ENCODE assay signal across 9 cellular contexts in the genomic region with DNA sequence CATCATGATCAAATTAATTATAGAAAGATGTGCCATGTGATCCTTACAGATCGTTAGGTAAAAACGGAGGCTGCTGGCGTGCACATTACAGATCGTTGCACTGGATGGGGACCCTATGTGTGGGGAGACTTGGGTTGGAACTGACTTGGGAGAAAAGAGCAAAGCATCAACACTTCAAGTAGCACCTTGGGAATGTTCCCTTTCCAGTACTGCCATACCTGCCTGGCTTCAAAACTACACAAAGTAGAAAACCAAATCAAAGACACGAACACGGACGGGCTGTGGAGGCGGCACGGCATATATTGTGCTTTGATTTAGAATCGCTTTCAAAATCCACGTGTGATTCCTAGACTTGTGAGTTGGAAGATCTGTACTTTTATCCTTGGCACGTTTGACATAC. TPM values are rescaled to one million over a fixed set of nuclear protein-coding genes. Genes with fewer than 3 reads are reported as not detected.
DNase-seq lines count a peak whose midpoint lies in the region; ATAC-seq, FAIRE-seq and TF ChIP-seq lines count a peak whose summit lies in the region.
"Had no signal": no experiment of that assay in that cellular context is flagged by ENCODE, and none has a peak within 500 bp of the region (broad histone marks: within the 10 kb centered on the region; RNA-seq: fewer than 3 reads in every experiment).

No MANE protein-coding gene starts in this region.

- H2BK12ac ChIP-seq in trophoblast cell (ENCODE audit: low read length) = no peak overlapping the region

- no peak overlapping the region for H4K12ac ChIP-seq in trophoblast cell (ENCODE audit: low read depth, low read length)

- BruUV-seq in endothelial cell of umbilical vein (replicated peaks; lab: Mats Ljungman, UMichigan) = no TSS peak

- H3K27me3 ChIP-seq in OCI-LY1 (ENCODE audit: insufficient read depth, low read length) (no peaks in the 10 kb centered on the region), endothelial cell of umbilical vein (ENCODE audit: control insufficient read depth in 2 of 2, insufficient read depth in 2 of 2, low read length in 2 of 2) (no peaks in the 10 kb centered on the region), trophoblast cell (ENCODE audit: insufficient read depth, low read length) (no peaks in the 10 kb centered on the region)

- H3K4me1 ChIP-seq in ES-I3 (ENCODE audit: insufficient read depth, low read length) (peaks cover 5% of the 10 kb centered on the region; the same call in 1 of the 2 replicates), OCI-LY1 (ENCODE audit: insufficient read depth, low read length, severe bottlenecking) (peaks cover 41% of the 10 kb centered on the region), endothelial cell of umbilical vein (ENCODE audit: control insufficient read depth, extremely low read depth, insufficient read depth, low read length) (peaks cover 20% of the 10 kb centered on the region), trophoblast cell (ENCODE audit: control insufficient read depth in 1 of 2, insufficient read depth in 2 of 2, low read length in 2 of 2) (peaks cover 4 to 5% of the 10 kb centered on the region in 2 experiments)

- H3K23ac ChIP-seq in trophoblast cell (ENCODE audit: low read length) = no peak overlapping the region

- no peak for ATAC-seq in HG02970 (IDR thresholded peaks at IDR 0.05; ENCODE audit: low FRiP score, unreplicated experiment)
- ATAC-seq in esophagus mucosa = no peak

- no peak for FAIRE-seq in endothelial cell of umbilical vein (lab: Jason Lieb, UNC)

- peak overlapping the region; percentile 92 for H3K4me2 ChIP-seq in OCI-LY1 (ENCODE audit: low read length)
- H3K4me2 ChIP-seq in endothelial cell of umbilical vein (ENCODE audit: insufficient read depth, low read length) = peak overlapping the region; percentile 92
- H3K4me2 ChIP-seq in trophoblast cell (ENCODE audit: low read length) = peak overlapping the region; percentile 74

- dilution Hi-C loops in endothelial cell of umbilical vein (cut with MboI; ENCODE audit: extremely low pct_ligation_motif_present, low sequenced_read_pairs) = no loop called here

- no peak overlapping the region for H4K8ac ChIP-seq in trophoblast cell (ENCODE audit: low read depth, low read length)

- no peaks in the 10 kb centered on the region for H3F3A ChIP-seq in OCI-LY1 (ENCODE audit: insufficient read depth, low read length)

- no peak overlapping the region for H2BK120ac ChIP-seq in trophoblast cell (ENCODE audit: insufficient read depth, low read length, poor library complexity)

- WGBS in trophoblast cell (ENCODE audit: extremely low coverage, insufficient coverage, insufficient read length) = no CpG with 5 or more reads among the region's 12 CpGs

- H3K9ac ChIP-seq in ES-I3 (ENCODE audit: low read depth, low read length) (peak overlapping the region; percentile 78), OCI-LY1 (ENCODE audit: low read length) (peak overlapping the region; percentile 97), endothelial cell of umbilical vein (replicated peaks; ENCODE audit: extremely low read depth, insufficient read depth, low read length) (peak overlapping the region; percentile 92), trophoblast cell (ENCODE audit: low read length) (no peak overlapping the region)

- intact Hi-C loops in endothelial cell of umbilical vein (cut with micrococcal nuclease) = no loop called here

- no peaks in the 10 kb centered on the region for H3K9me2 ChIP-seq in OCI-LY1 (ENCODE audit: low read depth, low read length)

- DNase-seq in endothelial cell of umbilical vein (ENCODE audit: low read depth, low spot score) (no peak), trophoblast cell (peak in 1 of 2 donors; percentile 10), HCEC 1CT (no peak), hypothalamus (lab: John Stamatoyannopoulos, UW) (no peak)
- DNase-seq: NCI-H187 had no signal

- no peaks in the 10 kb centered on the region for H3K9me3 ChIP-seq in ES-I3 (ENCODE audit: control insufficient read depth, insufficient read depth, low read length)
- no peaks in the 10 kb centered on the region for H3K9me3 ChIP-seq in OCI-LY1 (ENCODE audit: low read length)
- H3K9me3 ChIP-seq in endothelial cell of umbilical vein (replicated peaks; ENCODE audit: control insufficient read depth, insufficient read depth, low read length) = no peaks in the 10 kb centered on the region
- no peaks in the 10 kb centered on the region for H3K9me3 ChIP-seq in trophoblast cell (ENCODE audit: insufficient read depth, low read depth, low read length)

- no peak overlapping the region for H2AFZ ChIP-seq in OCI-LY1 (ENCODE audit: low read length)
- H2AFZ ChIP-seq in endothelial cell of umbilical vein (ENCODE audit: low read depth, low read length) = peak overlapping the region; percentile 48
- H2AFZ ChIP-seq in trophoblast cell (ENCODE audit: insufficient read depth, low read length, poor library complexity) = no peak overlapping the region

- H3K79me2 ChIP-seq in OCI-LY1 (ENCODE audit: insufficient read depth, low read length) = peaks cover 32% of the 10 kb centered on the region
- peaks cover 45% of the 10 kb centered on the region for H3K79me2 ChIP-seq in endothelial cell of umbilical vein (ENCODE audit: control insufficient read depth, insufficient read depth, low read length)
- peaks cover 3% of the 10 kb centered on the region for H3K79me2 ChIP-seq in trophoblast cell (ENCODE audit: control insufficient read depth, insufficient read depth, low read length, poor library complexity)

- no peak overlapping the region for H4K91ac ChIP-seq in trophoblast cell (ENCODE audit: low read depth, low read length)

- TF ChIP-seq CTCF in OCI-LY1 (IDR thresholded peaks at IDR 0.05; ENCODE audit: low read length) (no peak), endothelial cell of umbilical vein (IDR thresholded peaks at IDR 0.05; ENCODE audit: extremely low read depth in 1 of 2, insufficient read depth in 1 of 2, low read depth in 1 of 2, low read length in 2 of 2) (no peak)

- CTCF ChIA-PET in endothelial cell of umbilical vein (lab: Charles Lee) = interaction anchor here (0.9 kb wide), 1 partner anchor 16 kb away, joined by 3 read pairs; no protein-coding TSS in a partner anchor

- H3K4me3 ChIP-seq in OCI-LY1 (ENCODE audit: low read depth, low read length, poor library complexity, severe bottlenecking) (peak overlapping the region; percentile 92), endothelial cell of umbilical vein (replicated peaks in 1 of 3; ENCODE audit: insufficient read depth in 1 of 3, low read depth in 1 of 3, low read length in 3 of 3) (peak overlapping the region; percentile 63 to 92 (median 65)), trophoblast cell (ENCODE audit: low read depth, low read length) (no peak overlapping the region)

- H3K36me3 ChIP-seq in ES-I3 (ENCODE audit: insufficient read depth, low read length) (peaks cover 2% of the 10 kb centered on the region; the same call in 1 of the 2 replicates), OCI-LY1 (ENCODE audit: insufficient read depth, low read length) (peaks cover 3% of the 10 kb centered on the region; the same call in 1 of the 2 replicates), endothelial cell of umbilical vein (ENCODE audit: control insufficient read depth in 2 of 2, extremely low read depth in 1 of 2, insufficient read depth in 2 of 2, low read length in 2 of 2) (no peaks in the 10 kb centered on the region), trophoblast cell (ENCODE audit: control insufficient read depth in 1 of 2, insufficient read depth in 2 of 2, low read length in 2 of 2) (no peaks in the 10 kb centered on the region)

- H3K18ac ChIP-seq in trophoblast cell (ENCODE audit: low read length) = no peak overlapping the region

- H2AK5ac ChIP-seq in trophoblast cell (ENCODE audit: low read length) = no peak overlapping the region

- POLR2A ChIA-PET in endothelial cell of umbilical vein (lab: Charles Lee) = no interaction called here

- no peaks in the 10 kb centered on the region for H4K20me1 ChIP-seq in OCI-LY1 (ENCODE audit: insufficient read depth, low read length)
- H4K20me1 ChIP-seq in endothelial cell of umbilical vein (replicated peaks; ENCODE audit: control insufficient read depth, extremely low read depth, insufficient read depth, low read length) = no peaks in the 10 kb centered on the region

- H3K79me1 ChIP-seq in trophoblast cell (ENCODE audit: low read length) = peaks cover 8% of the 10 kb centered on the region

- H3K4ac ChIP-seq in trophoblast cell (ENCODE audit: low read depth, low read length) = no peak overlapping the region

- H2BK5ac ChIP-seq in trophoblast cell (ENCODE audit: low read depth, low read length, poor library complexity) = no peak overlapping the region

- H3K9me1 ChIP-seq in endothelial cell of umbilical vein (replicated peaks; ENCODE audit: control insufficient read depth, extremely low read depth, insufficient read depth, low read length) = no peaks in the 10 kb centered on the region

- no peak for TF ChIP-seq POLR2A in endothelial cell of umbilical vein (IDR thresholded peaks at IDR 0.05; ENCODE audit: low read depth, low read length)

- H3K14ac ChIP-seq in trophoblast cell (ENCODE audit: low read length) = no peak overlapping the region

- H3K27ac ChIP-seq in OCI-LY1 (ENCODE audit: low read depth, low read length, poor library complexity, severe bottlenecking) = peak overlapping the region; percentile 70
- peak overlapping the region; percentile 66 for H3K27ac ChIP-seq in endothelial cell of umbilical vein (ENCODE audit: insufficient read depth, low read depth, low read length)
- H3K27ac ChIP-seq in trophoblast cell (ENCODE audit: low read depth, low read length) = no peak overlapping the region

RNA-seq across cellular contexts. Expression of gene CMC4, which starts 0.9 kb away (rescaled TPM):
- total RNA-seq in endothelial cell of umbilical vein = 3.2 and 4.3 TPM in 2 replicates
- 6.7 and 8.2 TPM in 2 replicates for polyA plus RNA-seq in endothelial cell of umbilical vein
- 9.2 and 10.7 TPM in 2 replicates for polyA plus RNA-seq in endothelial cell of umbilical vein (2011; cell fraction: cytosol; rRNA removed)
- 5.9 and 7.1 TPM in 2 replicates for polyA plus RNA-seq in endothelial cell of umbilical vein (2011; cell fraction: nucleus; rRNA removed)
- 4.0 and 5.1 TPM in 2 replicates for polyA plus RNA-seq in endothelial cell of umbilical vein (2012)
- polyA minus RNA-seq in endothelial cell of umbilical vein = 0.87 and 1.7 TPM in 2 replicates
- polyA minus RNA-seq in endothelial cell of umbilical vein (2011; cell fraction: cytosol; rRNA and poly(A)+ RNA removed) = 1.6 TPM
- 0.67 and 0.91 TPM in 2 replicates for polyA minus RNA-seq in endothelial cell of umbilical vein (2011; cell fraction: nucleus; rRNA and poly(A)+ RNA removed)
- polyA plus RNA-seq in trophoblast cell (2013) = 11.3 and 12.8 TPM in 2 replicates
- total RNA-seq in esophagus mucosa = 4.1 TPM

RNA-seq across cellular contexts. Expression of gene MTCP1, which starts 0.9 kb away (rescaled TPM):
- total RNA-seq in endothelial cell of umbilical vein (15.8 and 15.9 TPM in 2 replicates), esophagus mucosa (14.9 TPM)
- 1.8 and 3.1 TPM in 2 replicates for polyA plus RNA-seq in endothelial cell of umbilical vein
- polyA plus RNA-seq in endothelial cell of umbilical vein (2011; cell fraction: cytosol; rRNA removed) = 0.85 and 1.9 TPM in 2 replicates
- 11.1 and 13.4 TPM in 2 replicates for polyA plus RNA-seq in endothelial cell of umbilical vein (2011; cell fraction: nucleus; rRNA removed)
- polyA plus RNA-seq in endothelial cell of umbilical vein (2012) = 15.3 and 24.6 TPM in 2 replicates
- polyA minus RNA-seq in endothelial cell of umbilical vein = 1.5 and 2.2 TPM in 2 replicates
- polyA minus RNA-seq in endothelial cell of umbilical vein (2011; cell fraction: cytosol; rRNA and poly(A)+ RNA removed) = 10.4 TPM
- 3.1 and 5.4 TPM in 2 replicates for polyA minus RNA-seq in endothelial cell of umbilical vein (2011; cell fraction: nucleus; rRNA and poly(A)+ RNA removed)
- polyA plus RNA-seq in trophoblast cell (2013) = 21.9 and 23.6 TPM in 2 replicates

RNA-seq across cellular contexts. Expression of gene BRCC3, which starts 1.3 kb away (rescaled TPM):
- total RNA-seq in endothelial cell of umbilical vein (23.9 and 25.5 TPM in 2 replicates), esophagus mucosa (23.1 TPM)
- polyA plus RNA-seq in endothelial cell of umbilical vein = 9.7 and 12.4 TPM in 2 replicates
- polyA plus RNA-seq in endothelial cell of umbilical vein (2011; cell fraction: cytosol; rRNA removed) = 14.9 and 15.6 TPM in 2 replicates
- polyA plus RNA-seq in endothelial cell of umbilical vein (2011; cell fraction: nucleus; rRNA removed) = 8.1 and 12.5 TPM in 2 replicates
- polyA plus RNA-seq in endothelial cell of umbilical vein (2012) = 20.6 and 29.2 TPM in 2 replicates
- 20.7 and 28.9 TPM in 2 replicates for polyA minus RNA-seq in endothelial cell of umbilical vein
- 30.3 TPM for polyA minus RNA-seq in endothelial cell of umbilical vein (2011; cell fraction: cytosol; rRNA and poly(A)+ RNA removed)
- polyA minus RNA-seq in endothelial cell of umbilical vein (2011; cell fraction: nucleus; rRNA and poly(A)+ RNA removed) = 12.2 and 12.6 TPM in 2 replicates
- 15.5 and 15.6 TPM in 2 replicates for polyA plus RNA-seq in trophoblast cell (2013)

RNA-seq across cellular contexts. Expression of gene FUNDC2, which starts 43.4 kb away (rescaled TPM):
- total RNA-seq in endothelial cell of umbilical vein = 53.3 TPM in 2 replicates
- 65.6 and 80.8 TPM in 2 replicates for polyA plus RNA-seq in endothelial cell of umbilical vein
- polyA plus RNA-seq in endothelial cell of umbilical vein (2011; cell fraction: cytosol; rRNA removed) = 71.1 and 87.6 TPM in 2 replicates
- 34.6 and 36.1 TPM in 2 replicates for polyA plus RNA-seq in endothelial cell of umbilical vein (2011; cell fraction: nucleus; rRNA removed)
- polyA plus RNA-seq in endothelial cell of umbilical vein (2012) = 68.5 and 75.6 TPM in 2 replicates
- 28.9 and 47.9 TPM in 2 replicates for polyA minus RNA-seq in endothelial cell of umbilical vein
- polyA minus RNA-seq in endothelial cell of umbilical vein (2011; cell fraction: cytosol; rRNA and poly(A)+ RNA removed) = 23.7 TPM
- polyA minus RNA-seq in endothelial cell of umbilical vein (2011; cell fraction: nucleus; rRNA and poly(A)+ RNA removed) = 17.1 and 21.3 TPM in 2 replicates
- polyA plus RNA-seq in trophoblast cell (2013) = 37.6 and 39.1 TPM in 2 replicates
- total RNA-seq in esophagus mucosa = 30.9 TPM

RNA-seq across cellular contexts. Expression of gene F8, which starts 47.5 kb away (rescaled TPM):
- total RNA-seq in endothelial cell of umbilical vein (0.67 and 1.1 TPM in 2 replicates), esophagus mucosa (3.5 TPM)
- 0.53 and 0.62 TPM in 2 replicates for polyA plus RNA-seq in endothelial cell of umbilical vein
- 0.56 and 0.80 TPM in 2 replicates for polyA plus RNA-seq in endothelial cell of umbilical vein (2011; cell fraction: cytosol; rRNA removed)
- polyA plus RNA-seq in endothelial cell of umbilical vein (2011; cell fraction: nucleus; rRNA removed) = 0.36 and 0.55 TPM in 2 replicates
- polyA plus RNA-seq in endothelial cell of umbilical vein (2012) = 0.40 and 0.79 TPM in 2 replicates
- polyA minus RNA-seq in endothelial cell of umbilical vein = 1.0 and 1.2 TPM in 2 replicates
- polyA minus RNA-seq in endothelial cell of umbilical vein (2011; cell fraction: cytosol; rRNA and poly(A)+ RNA removed) = 1.4 TPM
- 0.72 and 1.5 TPM in 2 replicates for polyA minus RNA-seq in endothelial cell of umbilical vein (2011; cell fraction: nucleus; rRNA and poly(A)+ RNA removed)
- polyA plus RNA-seq in trophoblast cell (2013) = 0.60 and 0.92 TPM in 2 replicates
